ENCODE assay signal across 1 cellular context in genomic region chr2:109128466-109129355, GRCh38.
TF ChIP-seq lines count a peak whose summit lies in the region.

TSS of gene SH3RF3 (plus strand) at chr2:109129205.

TF ChIP-seq in HepG2, 621 proteins besides CTCF, POLR2A, EP300 and RAD21 (continued from another document and continues in another):
- no peak for TF ChIP-seq ZHX1 (CRISPR knock-in tag; IDR thresholded peaks at IDR 0.05; ENCODE audit: low read depth)
- no peak for TF ChIP-seq POLR2AphosphoS2 (IDR thresholded peaks at IDR 0.05; ENCODE audit: low read depth, low read length)
- no peak for TF ChIP-seq TP53 (CRISPR knock-in tag; conservative IDR thresholded peaks at IDR 0.05)
- TF ChIP-seq MXD1 (CRISPR knock-in tag; IDR thresholded peaks at IDR 0.05): no peak
- TF ChIP-seq ATF5 (CRISPR knock-in tag; IDR thresholded peaks at IDR 0.05; ENCODE audit: low read depth): peak; percentile 64; the same call in 1 of the 2 replicates
- no peak for TF ChIP-seq ZNF484 (CRISPR knock-in tag; IDR thresholded peaks at IDR 0.05; ENCODE audit: borderline replicate concordance, low read depth)
- TF ChIP-seq PHF5A (CRISPR knock-in tag; IDR thresholded peaks at IDR 0.05; ENCODE audit: low read depth, unreplicated experiment): no peak
- no peak for TF ChIP-seq CEBPB (IDR thresholded peaks at IDR 0.05; ENCODE audit: borderline replicate concordance, low read depth, low read length)
- TF ChIP-seq TBL1XR1 (IDR thresholded peaks at IDR 0.05; ENCODE audit: borderline replicate concordance, low read length, partially characterized antibody): no peak
- TF ChIP-seq SALL2 (CRISPR knock-in tag; IDR thresholded peaks at IDR 0.05): no peak
- no peak for TF ChIP-seq POGZ (CRISPR knock-in tag; IDR thresholded peaks at IDR 0.05)
- no peak for TF ChIP-seq ZNF260 (CRISPR knock-in tag; IDR thresholded peaks at IDR 0.05; ENCODE audit: borderline replicate concordance, low read depth)
- no peak for TF ChIP-seq ZNF563 (CRISPR knock-in tag; IDR thresholded peaks at IDR 0.05)
- TF ChIP-seq TARDBP (CRISPR knock-in tag; IDR thresholded peaks at IDR 0.05): no peak
- TF ChIP-seq ZFAT (CRISPR knock-in tag; conservative IDR thresholded peaks at IDR 0.05): no peak
- TF ChIP-seq ZNF589 (CRISPR knock-in tag; conservative IDR thresholded peaks at IDR 0.05): no peak
- TF ChIP-seq CENPBD1 (CRISPR knock-in tag; IDR thresholded peaks at IDR 0.05; ENCODE audit: borderline replicate concordance, low read depth): no peak
- TF ChIP-seq ZNF564 (CRISPR knock-in tag; IDR thresholded peaks at IDR 0.05): no peak
- TF ChIP-seq KDM5A (IDR thresholded peaks at IDR 0.05; ENCODE audit: borderline replicate concordance, low read length): no peak
- no peak for TF ChIP-seq NCOA1 (CRISPR knock-in tag; IDR thresholded peaks at IDR 0.05)
- TF ChIP-seq HDAC1 (CRISPR knock-in tag; IDR thresholded peaks at IDR 0.05): peak; percentile 21; the same call in 1 of the 2 replicates
- TF ChIP-seq MNT (IDR thresholded peaks at IDR 0.05): no peak
- no peak for TF ChIP-seq SNRNP70 (IDR thresholded peaks at IDR 0.05; ENCODE audit: low read depth, low read length)
- peak; percentile 13 for TF ChIP-seq HNRNPLL (IDR thresholded peaks at IDR 0.05; ENCODE audit: low read depth, low read length, poor library complexity, severe bottlenecking)
- TF ChIP-seq LRRFIP1 (CRISPR knock-in tag; conservative IDR thresholded peaks at IDR 0.05): no peak
- no peak for TF ChIP-seq SMYD3 (CRISPR knock-in tag; IDR thresholded peaks at IDR 0.05)
- 0 out of 2 replicates have a peak, but pooled peaks have one; percentile 23 for TF ChIP-seq CHCHD3 (CRISPR knock-in tag; IDR thresholded peaks at IDR 0.05)
- TF ChIP-seq HCFC1 (IDR thresholded peaks at IDR 0.05; ENCODE audit: low read depth, low read length): no peak
- TF ChIP-seq ATF4 (CRISPR knock-in tag; IDR thresholded peaks at IDR 0.05): no peak
- TF ChIP-seq MBNL3 (CRISPR knock-in tag; conservative IDR thresholded peaks at IDR 0.05): no peak
- no peak for TF ChIP-seq ZNF816 (CRISPR knock-in tag; IDR thresholded peaks at IDR 0.05; ENCODE audit: borderline replicate concordance)
- TF ChIP-seq ZNF567 (CRISPR knock-in tag; IDR thresholded peaks at IDR 0.05; ENCODE audit: borderline replicate concordance): no peak
- TF ChIP-seq ZFP82 (CRISPR knock-in tag; IDR thresholded peaks at IDR 0.05; ENCODE audit: borderline replicate concordance): no peak
- no peak for TF ChIP-seq SAP130 (CRISPR knock-in tag; IDR thresholded peaks at IDR 0.05; ENCODE audit: low read depth)
- no peak for TF ChIP-seq KLF6 (CRISPR knock-in tag; IDR thresholded peaks at IDR 0.05)
- peak; percentile 26; the same call in 1 of the 2 replicates for TF ChIP-seq MYPOP (CRISPR knock-in tag; IDR thresholded peaks at IDR 0.05)
- 0 out of 2 replicates have a peak, but pooled peaks have one; percentile 54 for TF ChIP-seq IRX3 (CRISPR knock-in tag; IDR thresholded peaks at IDR 0.05; ENCODE audit: borderline replicate concordance, low read depth)
- TF ChIP-seq ZNF652 (CRISPR knock-in tag; IDR thresholded peaks at IDR 0.05; ENCODE audit: borderline replicate concordance, low read depth): no peak
- TF ChIP-seq ZNF276 (CRISPR knock-in tag; IDR thresholded peaks at IDR 0.05; ENCODE audit: low read depth): no peak
- no peak for TF ChIP-seq ZBTB8A (CRISPR knock-in tag; IDR thresholded peaks at IDR 0.05; ENCODE audit: borderline replicate concordance, low read depth)
- TF ChIP-seq AKAP8 (CRISPR knock-in tag; IDR thresholded peaks at IDR 0.05): no peak
- TF ChIP-seq IKZF4 (CRISPR knock-in tag; IDR thresholded peaks at IDR 0.05; ENCODE audit: borderline replicate concordance, low read depth, not compliant biosample characterization): no peak
- no peak for TF ChIP-seq ZNF33B (CRISPR knock-in tag; IDR thresholded peaks at IDR 0.05)
- no peak for TF ChIP-seq MATR3 (CRISPR knock-in tag; IDR thresholded peaks at IDR 0.05)
- TF ChIP-seq ZBTB46 (CRISPR knock-in tag; IDR thresholded peaks at IDR 0.05; ENCODE audit: borderline replicate concordance): no peak
- no peak for TF ChIP-seq ZNF749 (CRISPR knock-in tag; IDR thresholded peaks at IDR 0.05; ENCODE audit: borderline replicate concordance)
- no peak for TF ChIP-seq PLSCR1 (CRISPR knock-in tag; IDR thresholded peaks at IDR 0.05; ENCODE audit: borderline replicate concordance)
- TF ChIP-seq ZNF546 (CRISPR knock-in tag; conservative IDR thresholded peaks at IDR 0.05): 0 out of 2 replicates have a peak, but pooled peaks have one; percentile 41
- no peak for TF ChIP-seq ZNF660 (CRISPR knock-in tag; IDR thresholded peaks at IDR 0.05; ENCODE audit: borderline replicate concordance, low read depth)
- TF ChIP-seq ATF7-NPFF (CRISPR knock-in tag; IDR thresholded peaks at IDR 0.05; ENCODE audit: low read depth): peak; percentile 16; the same call in 1 of the 2 replicates
- no peak for TF ChIP-seq MTA3 (CRISPR knock-in tag; IDR thresholded peaks at IDR 0.05)
- no peak for TF ChIP-seq JUND (CRISPR knock-in tag; IDR thresholded peaks at IDR 0.05)
- TF ChIP-seq ZNF616 (CRISPR knock-in tag; IDR thresholded peaks at IDR 0.05; ENCODE audit: low read depth): no peak
- no peak for TF ChIP-seq ZNF326 (CRISPR knock-in tag; IDR thresholded peaks at IDR 0.05; ENCODE audit: borderline replicate concordance)
- no peak for TF ChIP-seq TCF7 (IDR thresholded peaks at IDR 0.05; ENCODE audit: low read depth)
- no peak for TF ChIP-seq NFIB (CRISPR knock-in tag; IDR thresholded peaks at IDR 0.05; ENCODE audit: borderline replicate concordance)
- TF ChIP-seq KMT2B (CRISPR knock-in tag; IDR thresholded peaks at IDR 0.05): no peak
- TF ChIP-seq SMARCE1 (IDR thresholded peaks at IDR 0.05; ENCODE audit: borderline replicate concordance): no peak
- no peak for TF ChIP-seq MAFF (IDR thresholded peaks at IDR 0.05; ENCODE audit: low read depth, low read length)
- TF ChIP-seq ZNF530 (CRISPR knock-in tag; IDR thresholded peaks at IDR 0.05; ENCODE audit: low read depth): no peak
- TF ChIP-seq NFYC (CRISPR knock-in tag; IDR thresholded peaks at IDR 0.05): no peak
- peak; percentile 76 for TF ChIP-seq ZNF777 (CRISPR knock-in tag; IDR thresholded peaks at IDR 0.05)
